In genomic region chr1:65066379-65066765, GRCh38 we compare ENCODE assay signal across 8 cellular contexts.
DNase-seq lines count a peak whose midpoint lies in the region; ATAC-seq lines count a peak whose summit lies in the region.

No MANE protein-coding gene starts in this region.

- H3K4me1 Mint-ChIP-seq in natural killer cell treated with Interleukin-12 subunit alpha and Interleukin-12 subunit beta and Interleukin-15 and Interleukin-18, amount 100 ng/mL, for 72 hours (ENCODE audit: low read depth in 2 of 2), result peaks cover 31 to 42% of the 10 kb centered on the region in 2 donors

- H3K4me3 Mint-ChIP-seq in natural killer cell treated with Interleukin-12 subunit alpha and Interleukin-12 subunit beta and Interleukin-15 and Interleukin-18, amount 100 ng/mL, for 72 hours, result peak overlapping the region; percentile 92

- peak; percentile 66 for DNase-seq in NCI-H2029 (lab: John Stamatoyannopoulos, UW)
- no peak for DNase-seq in NCI-H2029 treated with DMSO at 0.1 percent for 48 hours (lab: John Stamatoyannopoulos, UW)
- DNase-seq in NCI-H2171 treated with DMSO at 0.1 percent for 48 hours (lab: John Stamatoyannopoulos, UW), result peak; percentile 57
- DNase-seq in effector memory CD4-positive, alpha-beta T cell, result no peak
- no peak for DNase-seq in natural killer cell treated with Interleukin-12 subunit alpha and Interleukin-12 subunit beta and Interleukin-15 and Interleukin-18, amount 100 ng/mL, for 72 hours (ENCODE audit: low spot score)
- no peak for DNase-seq in ACHN
- DNase-seq in central memory CD4-positive, alpha-beta T cell, result no peak

- H3K27me3 Mint-ChIP-seq in natural killer cell treated with Interleukin-12 subunit alpha and Interleukin-12 subunit beta and Interleukin-15 and Interleukin-18, amount 100 ng/mL, for 72 hours, result no peaks in the 10 kb centered on the region

- in situ Hi-C loops in ACHN (cut with HindIII; ENCODE audit: low pct_ligation_motif_present, low pct_unique_long_range_greater_than_20kb, low sequenced_read_pairs), result loop anchor here (10.0 kb wide), 1 partner anchor 618 kb away; no protein-coding TSS in a partner anchor

- peak overlapping the region; percentile 60 to 76 for H3K27ac Mint-ChIP-seq in natural killer cell treated with Interleukin-12 subunit alpha and Interleukin-12 subunit beta and Interleukin-15 and Interleukin-18, amount 100 ng/mL, for 72 hours

- H3K4me3 ChIP-seq in effector memory CD4-positive, alpha-beta T cell (ENCODE audit: insufficient read depth, low read depth, low read length, poor library complexity, severe bottlenecking), result peak overlapping the region; percentile 84

- no peaks in the 10 kb centered on the region for H3K36me3 ChIP-seq in effector memory CD4-positive, alpha-beta T cell (ENCODE audit: control insufficient read depth, insufficient read depth, low read length)

- no peaks in the 10 kb centered on the region for H3K36me3 Mint-ChIP-seq in natural killer cell treated with Interleukin-12 subunit alpha and Interleukin-12 subunit beta and Interleukin-15 and Interleukin-18, amount 100 ng/mL, for 72 hours

- peak overlapping the region; percentile 97 for H3K27ac ChIP-seq in effector memory CD4-positive, alpha-beta T cell (ENCODE audit: insufficient read depth, low read length, poor library complexity, severe bottlenecking)

- H3K27me3 ChIP-seq in effector memory CD4-positive, alpha-beta T cell (replicated peaks; ENCODE audit: control insufficient read depth, insufficient read depth, low read length, poor library complexity, severe bottlenecking), result no peaks in the 10 kb centered on the region

- peaks cover 21% of the 10 kb centered on the region for H3K4me1 ChIP-seq in effector memory CD4-positive, alpha-beta T cell (ENCODE audit: control insufficient read depth, insufficient read depth, low read length, poor library complexity, severe bottlenecking)

- no peak for ATAC-seq in natural killer cell treated with Interleukin-12 subunit alpha and Interleukin-12 subunit beta and Interleukin-15 and Interleukin-18, amount 100 ng/mL, for 72 hours
- no peak for ATAC-seq in GM19328 (IDR thresholded peaks at IDR 0.05; ENCODE audit: unreplicated experiment)

- no peaks in the 10 kb centered on the region for H3K9me3 Mint-ChIP-seq in natural killer cell treated with Interleukin-12 subunit alpha and Interleukin-12 subunit beta and Interleukin-15 and Interleukin-18, amount 100 ng/mL, for 72 hours

- no peaks in the 10 kb centered on the region for H3K9me3 ChIP-seq in effector memory CD4-positive, alpha-beta T cell (ENCODE audit: control insufficient read depth, low read length)

Comparison
In these comparisons a context has a peak if more than half of its experiments do, and no peak if none do; other contexts are left out.
1. DNase-seq: peak in NCI-H2029 (single experiment) and NCI-H2171 treated with DMSO at 0.1 percent for 48 hours (single experiment); none in NCI-H2029 treated with DMSO at 0.1 percent for 48 hours (single experiment), effector memory CD4-positive, alpha-beta T cell (0 of 3), natural killer cell treated with Interleukin-12 subunit alpha and Interleukin-12 subunit beta and Interleukin-15 and Interleukin-18, amount 100 ng/mL, for 72 hours (single experiment), ACHN (single experiment) and central memory CD4-positive, alpha-beta T cell (single experiment).